Comparison of ENCODE assay signal across 10 cellular contexts in the genomic region with DNA sequence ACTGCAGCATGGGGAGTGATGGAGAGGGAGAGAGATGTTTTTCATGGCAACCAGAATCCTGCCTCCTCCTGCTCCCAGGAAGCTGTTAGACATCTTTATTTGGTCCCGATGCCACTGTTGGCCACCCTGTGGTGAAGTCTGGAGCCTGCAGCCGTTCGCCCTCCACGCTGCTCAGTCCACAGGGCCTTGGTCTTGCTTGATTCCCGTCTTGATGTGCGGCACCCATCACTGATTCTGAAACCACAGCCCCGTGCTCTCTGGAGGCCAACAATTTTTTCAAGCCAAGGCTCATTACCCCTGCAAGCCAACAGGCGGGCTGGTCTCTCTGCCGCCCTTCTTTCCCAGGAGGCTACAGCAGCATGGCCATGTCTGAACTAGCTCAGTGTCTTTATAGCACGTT. TPM values are rescaled to one million over a fixed set of nuclear protein-coding genes. Genes with fewer than 3 reads are reported as not detected.
DNase-seq lines count a peak whose midpoint lies in the region; ATAC-seq and TF ChIP-seq lines count a peak whose summit lies in the region.
"Had no signal": no experiment of that assay in that cellular context is flagged by ENCODE, and none has a peak within 500 bp of the region (broad histone marks: within the 10 kb centered on the region; RNA-seq: fewer than 3 reads in every experiment).

No MANE protein-coding gene starts in this region.

- H3K9ac ChIP-seq in BLaER1 treated with 17β-estradiol and CSF1 and Interleukin-3, amounts not matched to agents 10 nM and 100 nM = no peak overlapping the region
- no peak overlapping the region for H3K9ac ChIP-seq in GM23248

- H3K9me3 ChIP-seq in BLaER1 treated with 17β-estradiol and CSF1 and Interleukin-3, amounts not matched to agents 10 nM and 100 nM (replicated peaks in 1 of 11) = no peaks in the 10 kb centered on the region
- H3K9me3 ChIP-seq in GM23248 (ENCODE audit: low read depth) = no peaks in the 10 kb centered on the region
- H3K9me3 ChIP-seq: spleen had no signal

- peaks cover 7% of the 10 kb centered on the region for H3K4me1 Mint-ChIP-seq in activated T-cell treated with anti-CD3 and anti-CD28 coated beads, Interleukin-2, amount 50 U/mL, for 24 hours (ENCODE audit: low read depth)

- peak overlapping the region in 9 of 11 experiments; percentile 43 to 59 (median 48); a peak in 17 of 22 replicates for H3K4me2 ChIP-seq in BLaER1 treated with 17β-estradiol and CSF1 and Interleukin-3, amounts not matched to agents 10 nM and 100 nM
- H3K4me2 ChIP-seq in GM23248 (ENCODE audit: unreplicated experiment) = no peak overlapping the region

- peaks cover 0 to 58% (median 4%) of the 10 kb centered on the region in 11 experiments; a peak in 10 of 22 replicates for H4K20me1 ChIP-seq in BLaER1 treated with 17β-estradiol and CSF1 and Interleukin-3, amounts not matched to agents 10 nM and 100 nM
- H4K20me1 ChIP-seq in GM23248 (ENCODE audit: insufficient read depth) = no peaks in the 10 kb centered on the region

- H3F3A ChIP-seq in GM23248 (ENCODE audit: insufficient read depth) = peaks cover 25% of the 10 kb centered on the region; the same call in 1 of the 2 replicates

- H3K36me3 Mint-ChIP-seq in activated T-cell treated with anti-CD3 and anti-CD28 coated beads, Interleukin-2, amount 50 U/mL, for 24 hours (ENCODE audit: low read depth) = peaks cover 53% of the 10 kb centered on the region

- peaks cover 0 to 33% (median 23%) of the 10 kb centered on the region in 10 experiments; a peak in 14 of 20 replicates for H3K4me1 ChIP-seq in BLaER1 treated with 17β-estradiol and CSF1 and Interleukin-3, amounts not matched to agents 10 nM and 100 nM
- no peaks in the 10 kb centered on the region for H3K4me1 ChIP-seq in GM23248 (ENCODE audit: insufficient read depth)
- H3K4me1 ChIP-seq: spleen had no signal

- no peak overlapping the region for H2AFZ ChIP-seq in GM23248

- in situ Hi-C loops in GM23248 (cut with MboI) = no loop called here

- peak; percentile 64; the same call in 2 of the 3 replicates for ATAC-seq in SK-N-SH treated with all-trans-retinoic acid at 6 μM for 48 hours
- ATAC-seq in HG03469 (IDR thresholded peaks at IDR 0.05; ENCODE audit: unreplicated experiment) = no peak

- H3K4me3 ChIP-seq in BLaER1 treated with 17β-estradiol and CSF1 and Interleukin-3, amounts not matched to agents 10 nM and 100 nM = no peak overlapping the region
- no peak overlapping the region for H3K4me3 ChIP-seq in GM23248
- H3K4me3 ChIP-seq: spleen had no signal

- DNase-seq in GM23248 (peak; percentile 48), kidney glomerular epithelial cell (lab: John Stamatoyannopoulos, UW) (peak; percentile 62), NCI-H2227 treated with DMSO at 0.1 percent for 48 hours (lab: John Stamatoyannopoulos, UW) (no peak), midbrain (lab: John Stamatoyannopoulos, UW) (no peak)
- no peak for DNase-seq in activated T-cell treated with anti-CD3 and anti-CD28 coated beads, Interleukin-2, amount 50 U/mL, for 24 hours
- DNase-seq: activated naive CD8-positive, alpha-beta T cell treated with anti-CD3 and anti-CD28 coated beads for 36 hours; spleen had no signal

- H3K9me3 Mint-ChIP-seq in activated T-cell treated with anti-CD3 and anti-CD28 coated beads, Interleukin-2, amount 50 U/mL, for 24 hours = no peaks in the 10 kb centered on the region
- H3K9me3 Mint-ChIP-seq: activated naive CD8-positive, alpha-beta T cell treated with anti-CD3 and anti-CD28 coated beads for 36 hours had no signal

- H3K27ac Mint-ChIP-seq in activated T-cell treated with anti-CD3 and anti-CD28 coated beads, Interleukin-2, amount 50 U/mL, for 24 hours = no peak overlapping the region

- H3K36me3 ChIP-seq in BLaER1 treated with 17β-estradiol and CSF1 and Interleukin-3, amounts not matched to agents 10 nM and 100 nM = peaks cover 31 to 65% (median 43%) of the 10 kb centered on the region in 11 experiments
- H3K36me3 ChIP-seq in GM23248 (ENCODE audit: low read depth) = peaks cover 61% of the 10 kb centered on the region

- 0 out of 2 replicates have a peak, but pooled peaks cover 3% of the 10 kb centered on the region for H3K79me2 ChIP-seq in GM23248 (ENCODE audit: insufficient read depth)

- H3K27me3 Mint-ChIP-seq in activated T-cell treated with anti-CD3 and anti-CD28 coated beads, Interleukin-2, amount 50 U/mL, for 24 hours = no peaks in the 10 kb centered on the region
- H3K27me3 Mint-ChIP-seq: activated naive CD8-positive, alpha-beta T cell treated with anti-CD3 and anti-CD28 coated beads for 36 hours had no signal

- WGBS in GM23248 (ENCODE audit: low coverage in 1 of 2, low lambda C conversion rate in 2 of 2, missing lambda C conversion rate in 2 of 2), 2 experiments = 95 to 97% methylated on average over 10 of the region's 10 CpGs

- no peak overlapping the region for H3K4me3 Mint-ChIP-seq in activated T-cell treated with anti-CD3 and anti-CD28 coated beads, Interleukin-2, amount 50 U/mL, for 24 hours
- H3K4me3 Mint-ChIP-seq: activated naive CD8-positive, alpha-beta T cell treated with anti-CD3 and anti-CD28 coated beads for 36 hours had no signal

- H3K27ac ChIP-seq in BLaER1 treated with 17β-estradiol and CSF1 and Interleukin-3, amounts not matched to agents 10 nM and 100 nM = no peak overlapping the region
- H3K27ac ChIP-seq in GM23248 = no peak overlapping the region
- H3K27ac ChIP-seq: spleen had no signal

- no peaks in the 10 kb centered on the region for H3K9me2 ChIP-seq in GM23248 (ENCODE audit: insufficient read depth)

- H3K27me3 ChIP-seq in BLaER1 treated with 17β-estradiol and CSF1 and Interleukin-3, amounts not matched to agents 10 nM and 100 nM = peaks cover 0 to 29% (median 10%) of the 10 kb centered on the region in 11 experiments; a peak in 11 of 22 replicates
- H3K27me3 ChIP-seq in GM23248 (replicated peaks; ENCODE audit: insufficient read depth) = no peaks in the 10 kb centered on the region
- H3K27me3 ChIP-seq: spleen had no signal

TF ChIP-seq in SK-N-SH treated with all-trans-retinoic acid at 6 μM for 48 hours, 23 proteins besides CTCF, POLR2A, EP300 and RAD21 (continues in another document):
- TF ChIP-seq ZNF70 (CRISPR knock-in tag; IDR thresholded peaks at IDR 0.05) (no peak), ISL1 (CRISPR knock-in tag; IDR thresholded peaks at IDR 0.05) (no peak), TOX (CRISPR knock-in tag; IDR thresholded peaks at IDR 0.05; ENCODE audit: borderline replicate concordance) (no peak), POU6F1 (CRISPR knock-in tag; IDR thresholded peaks at IDR 0.05; ENCODE audit: borderline replicate concordance, low read depth) (no peak), BACH2 (CRISPR knock-in tag; IDR thresholded peaks at IDR 0.05; ENCODE audit: borderline replicate concordance) (no peak), RARB (CRISPR knock-in tag; IDR thresholded peaks at IDR 0.05) (no peak), CSDC2 (CRISPR knock-in tag; IDR thresholded peaks at IDR 0.05) (no peak), CREB5 (CRISPR knock-in tag; IDR thresholded peaks at IDR 0.05; ENCODE audit: low read depth) (no peak), TCF4 (CRISPR knock-in tag; IDR thresholded peaks at IDR 0.05; ENCODE audit: borderline replicate concordance) (no peak), ESRRG (CRISPR knock-in tag; IDR thresholded peaks at IDR 0.05) (no peak)
- TF ChIP-seq, protein P1, sequence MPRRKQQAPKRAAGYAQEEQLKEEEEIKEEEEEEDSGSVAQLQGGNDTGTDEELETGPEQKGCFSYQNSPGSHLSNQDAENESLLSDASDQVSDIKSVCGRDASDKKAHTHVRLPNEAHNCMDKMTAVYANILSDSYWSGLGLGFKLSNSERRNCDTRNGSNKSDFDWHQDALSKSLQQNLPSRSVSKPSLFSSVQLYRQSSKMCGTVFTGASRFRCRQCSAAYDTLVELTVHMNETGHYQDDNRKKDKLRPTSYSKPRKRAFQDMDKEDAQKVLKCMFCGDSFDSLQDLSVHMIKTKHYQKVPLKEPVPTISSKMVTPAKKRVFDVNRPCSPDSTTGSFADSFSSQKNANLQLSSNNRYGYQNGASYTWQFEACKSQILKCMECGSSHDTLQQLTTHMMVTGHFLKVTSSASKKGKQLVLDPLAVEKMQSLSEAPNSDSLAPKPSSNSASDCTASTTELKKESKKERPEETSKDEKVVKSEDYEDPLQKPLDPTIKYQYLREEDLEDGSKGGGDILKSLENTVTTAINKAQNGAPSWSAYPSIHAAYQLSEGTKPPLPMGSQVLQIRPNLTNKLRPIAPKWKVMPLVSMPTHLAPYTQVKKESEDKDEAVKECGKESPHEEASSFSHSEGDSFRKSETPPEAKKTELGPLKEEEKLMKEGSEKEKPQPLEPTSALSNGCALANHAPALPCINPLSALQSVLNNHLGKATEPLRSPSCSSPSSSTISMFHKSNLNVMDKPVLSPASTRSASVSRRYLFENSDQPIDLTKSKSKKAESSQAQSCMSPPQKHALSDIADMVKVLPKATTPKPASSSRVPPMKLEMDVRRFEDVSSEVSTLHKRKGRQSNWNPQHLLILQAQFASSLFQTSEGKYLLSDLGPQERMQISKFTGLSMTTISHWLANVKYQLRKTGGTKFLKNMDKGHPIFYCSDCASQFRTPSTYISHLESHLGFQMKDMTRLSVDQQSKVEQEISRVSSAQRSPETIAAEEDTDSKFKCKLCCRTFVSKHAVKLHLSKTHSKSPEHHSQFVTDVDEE (CRISPR knock-in tag; IDR thresholded peaks at IDR 0.05) = no peak

RNA-seq across cellular contexts. Expression of gene SIGLEC15, which starts 24.5 kb away (rescaled TPM):
- total RNA-seq in GM23248 (2014; rRNA removed; shearing (Covaris generic)) = 0.22 and 0.38 TPM in 2 replicates
- 0.69 and 1.5 TPM in 2 replicates for polyA plus RNA-seq in GM23248 (2016; fragmentation: Nextera tagmentation; extraction: Ambion mirVana)
- total RNA-seq: activated naive CD8-positive, alpha-beta T cell treated with anti-CD3 and anti-CD28 coated beads for 36 hours had no signal

Comparison
In these comparisons a context has a peak if more than half of its experiments do, and no peak if none do; other contexts are left out.
1. DNase-seq: peak in GM23248 (single experiment) and kidney glomerular epithelial cell (single experiment); none in NCI-H2227 treated with DMSO at 0.1 percent for 48 hours (single experiment), midbrain (single experiment) and activated T-cell treated with anti-CD3 and anti-CD28 coated beads, Interleukin-2, amount 50 U/mL, for 24 hours (single experiment).